ENCODE assay signal across 12 cellular contexts in genomic region chr16:30797670-30798309, GRCh38. TPM values are rescaled to one million over a fixed set of nuclear protein-coding genes. Genes with fewer than 3 reads are reported as not detected.
DNase-seq lines count a peak whose midpoint lies in the region; ATAC-seq, FAIRE-seq and TF ChIP-seq lines count a peak whose summit lies in the region.
"Had no signal": no experiment of that assay in that cellular context is flagged by ENCODE, and none has a peak within 500 bp of the region (broad histone marks: within the 10 kb centered on the region; RNA-seq: fewer than 3 reads in every experiment).

No MANE protein-coding gene starts in this region.

- H4K20me1 ChIP-seq in K562 (replicated peaks; ENCODE audit: control insufficient read depth, insufficient read depth, low read length) = no peaks in the 10 kb centered on the region
- H4K20me1 ChIP-seq: BLaER1 had no signal

- FAIRE-seq in K562 (lab: Jason Lieb, UNC) = peak; percentile 80

- no peaks in the 10 kb centered on the region for H3K9me1 ChIP-seq in K562 (ENCODE audit: control insufficient read depth, insufficient read depth, low read length)

- no peak for DNase-seq in AG04450 (ENCODE audit: low read depth, low spot score)
- no peak for DNase-seq in HFF-Myc (ENCODE audit: extremely low read depth, low read depth)
- DNase-seq in K562 (ENCODE audit: extremely low read depth in 1 of 4, low spot score in 3 of 4) = peak in 2 of 4 experiments; percentile 28 to 52
- DNase-seq in LoVo (ENCODE audit: low spot score) = no peak
- DNase-seq in activated gamma-delta T cell (lab: John Stamatoyannopoulos, UW) = no peak
- DNase-seq: colonic mucosa, foreskin melanocyte, spleen, T-helper 17 cell, uterus had no signal

- BruUV-seq in K562 (replicated peaks; lab: Mats Ljungman, UMichigan) = no TSS peak

- peaks cover 0 to 10% of the 10 kb centered on the region in 2 experiments; a peak in 3 of 5 replicates for H3K4me1 ChIP-seq in K562 (replicated peaks in 1 of 2; ENCODE audit: control insufficient read depth in 2 of 2, insufficient read depth in 2 of 2, low read length in 2 of 2)
- H3K4me1 ChIP-seq: BLaER1, colonic mucosa, spleen, uterus had no signal

- POLR2A ChIA-PET in AG04450 (lab: Yijun Ruan, JAX) (interaction anchor here (1.4 kb wide), 1 partner anchor 11 kb away, joined by 3 read pairs; the partner anchor contains the start of gene ZNF629), K562 (lab: Yijun Ruan, JAX) (interaction anchor here (0.6 kb wide), 2 partner anchors 11 to 102 kb away, joined by 3 read pairs; no protein-coding TSS in a partner anchor)

- WGBS in K562 (ENCODE audit: insufficient coverage, low coverage, missing lambda C conversion rate) = 32% methylated on average over 8 of the region's 8 CpGs

- H3K9ac ChIP-seq in K562 (ENCODE audit: insufficient read depth in 1 of 2, low read depth in 2 of 2, low read length in 2 of 2) = no peak overlapping the region
- H3K9ac ChIP-seq: BLaER1 had no signal

- peak; percentile 91 for ATAC-seq in K562
- no peak for ATAC-seq in GM18909 (IDR thresholded peaks at IDR 0.05; ENCODE audit: poor library complexity, unreplicated experiment)
- ATAC-seq: T-helper 17 cell had no signal

- peak overlapping the region; percentile 52; the same call in 1 of the 2 replicates for H2AFZ ChIP-seq in K562 (ENCODE audit: low read depth, low read length)

- intact Hi-C loops in K562 (cut with micrococcal nuclease) = no loop called here

- H3K4me3 ChIP-seq in AG04450 (ENCODE audit: low read depth, low read length) (no peak overlapping the region), HFF-Myc (replicated peaks; ENCODE audit: low read depth, low read length) (no peak overlapping the region), K562 (no peak overlapping the region)
- H3K4me3 ChIP-seq: BLaER1, colonic mucosa, spleen, uterus had no signal

- H3K36me3 ChIP-seq in K562 (ENCODE audit: control insufficient read depth, insufficient read depth, low read length) = no peaks in the 10 kb centered on the region
- H3K36me3 ChIP-seq: BLaER1, colonic mucosa, spleen, uterus had no signal

- H3K4me2 ChIP-seq in K562 (ENCODE audit: insufficient read depth, low read length) = no peak overlapping the region; the same call in 1 of the 2 replicates
- H3K4me2 ChIP-seq: BLaER1 had no signal

- TF ChIP-seq RAD21 in K562 (CRISPR knock-in tag; conservative IDR thresholded peaks at IDR 0.05 in 1 of 2, IDR thresholded peaks at IDR 0.05 in 1 of 2) = peak in 1 of 2 experiments; percentile 39; a peak in 2 of 4 replicates

- CTCF ChIA-PET in AG04450 (lab: Charles Lee) (no interaction called here), K562 (lab: Yijun Ruan, JAX; ENCODE audit: low intra/inter-chr PET ratio) (no interaction called here)

- no peaks in the 10 kb centered on the region for H3K79me2 ChIP-seq in K562 (ENCODE audit: control insufficient read depth, insufficient read depth, low read length)

- H3K27ac ChIP-seq in AG04450 (ENCODE audit: low read depth, low read length) (no peak overlapping the region), K562 (ENCODE audit: extremely low read depth, low read depth, low read length) (no peak overlapping the region)
- H3K27ac ChIP-seq: BLaER1, colonic mucosa, spleen, uterus had no signal

- no peak for TF ChIP-seq EP300 in K562 (IDR thresholded peaks at IDR 0.05; ENCODE audit: low read length)

- no peak for TF ChIP-seq POLR2A in K562 (conservative IDR thresholded peaks at IDR 0.05)

- H3K27me3 ChIP-seq in AG04450 (ENCODE audit: control insufficient read depth, insufficient read depth, low read length) = peaks cover 5% of the 10 kb centered on the region
- H3K27me3 ChIP-seq in K562 (ENCODE audit: control insufficient read depth in 2 of 2, insufficient read depth in 2 of 2, low read length in 2 of 2) = no peaks in the 10 kb centered on the region
- H3K27me3 ChIP-seq: BLaER1, colonic mucosa, spleen, uterus had no signal

- in situ Hi-C loops in K562 (cut with MboI) = no loop called here

- peak; percentile 19; the same call in 1 of the 2 replicates for TF ChIP-seq CTCF in AG04450 (IDR thresholded peaks at IDR 0.05; ENCODE audit: low read depth, low read length)
- peak; percentile 6 for TF ChIP-seq CTCF in HFF-Myc (IDR thresholded peaks at IDR 0.05; ENCODE audit: low read depth, low read length, missing control alignments)
- peak; percentile 44 to 61 (median 46) for TF ChIP-seq CTCF in K562 (IDR thresholded peaks at IDR 0.05 in 2 of 3, conservative IDR thresholded peaks at IDR 0.05 in 1 of 3; ENCODE audit: insufficient read depth in 2 of 3, low read depth in 1 of 3, low read length in 3 of 3)

- H3K9me3 ChIP-seq in AG04450 (ENCODE audit: control insufficient read depth, insufficient read depth, low read length) = no peaks in the 10 kb centered on the region
- H3K9me3 ChIP-seq in K562 (replicated peaks; ENCODE audit: control insufficient read depth, insufficient read depth, low read depth, low read length) = no peaks in the 10 kb centered on the region
- H3K9me3 ChIP-seq: BLaER1, colonic mucosa, spleen, uterus had no signal

RNA-seq across cellular contexts. Expression of gene ZNF629, which starts 10.8 kb away (rescaled TPM):
- polyA plus RNA-seq in AG04450 (2011; rRNA removed) (5.1 and 8.0 TPM in 2 replicates), K562 (2011; rRNA removed) (2.6 and 4.4 TPM in 2 replicates), K562 (2014; fragmentation: Illumina TruSeq; extraction: Trizol) (11.6 and 12.4 TPM in 2 replicates), K562 (2014; fragmentation: Nextera tagmentation; extraction: Ambion mirVana) (under 1 TPM; 0.44 to 0.66 TPM), K562 (2014; rRNA removed) (6.1 and 7.4 TPM in 2 replicates)
- polyA minus RNA-seq in AG04450 (2011; rRNA and poly(A)+ RNA removed) = 9.5 and 9.9 TPM in 2 replicates
- total RNA-seq in K562 (2011; cell fraction: chromatin; rRNA removed; ENCODE audit: low replicate concordance) = 6.8 and 16.5 TPM in 2 replicates
- total RNA-seq in K562 (2011; cell fraction: nucleolus; rRNA removed) = 8.6 and 11.3 TPM in 2 replicates
- 6.7 and 7.3 TPM in 2 replicates for total RNA-seq in K562 (2011; cell fraction: nucleoplasm; rRNA removed)
- total RNA-seq in K562 (2014; rRNA removed) (13.8 and 14.9 TPM in 2 replicates), K562 (2014; rRNA removed; fragmentation: Illumina TruSeq; extraction: Trizol) (6.7 and 7.3 TPM in 2 replicates), K562 (2015; rRNA removed; fragmentation: Illumina TruSeq; extraction: Trizol) (9.2 and 10.0 TPM in 2 replicates), K562 (2021) (16.5 and 18.8 TPM in 2 replicates)
- 4.0 and 5.6 TPM in 2 replicates for polyA plus RNA-seq in K562 (2011; cell fraction: cytosol; rRNA removed)
- polyA plus RNA-seq in K562 (2011; cell fraction: nucleus; rRNA removed) = 7.1 and 10.9 TPM in 2 replicates
- polyA plus RNA-seq in K562 (2012) = 12.0 and 13.0 TPM in 2 replicates
- polyA minus RNA-seq in K562 (2011; rRNA and poly(A)+ RNA removed) = 4.2 and 5.3 TPM in 2 replicates
- 9.2 and 9.8 TPM in 2 replicates for polyA minus RNA-seq in K562 (2011; cell fraction: cytosol; rRNA and poly(A)+ RNA removed)
- polyA minus RNA-seq in K562 (2011; cell fraction: nucleus; rRNA and poly(A)+ RNA removed) = 8.3 and 11.2 TPM in 2 replicates

RNA-seq across cellular contexts. Expression of gene RNF40, which starts 35.7 kb away (rescaled TPM):
- polyA plus RNA-seq in AG04450 (2011; rRNA removed) (66.8 and 75.5 TPM in 2 replicates), K562 (2011; rRNA removed) (91.7 and 97.8 TPM in 2 replicates), K562 (2014; fragmentation: Illumina TruSeq; extraction: Trizol) (107 and 115 TPM in 2 replicates), K562 (2014; fragmentation: Nextera tagmentation; extraction: Ambion mirVana) (1 to 10 TPM; 6.2 to 9.1 TPM), K562 (2014; rRNA removed) (68.2 and 75.6 TPM in 2 replicates)
- polyA minus RNA-seq in AG04450 (2011; rRNA and poly(A)+ RNA removed) = 108 and 117 TPM in 2 replicates
- total RNA-seq in K562 (2011; cell fraction: chromatin; rRNA removed; ENCODE audit: low replicate concordance) = 149 and 268 TPM in 2 replicates
- total RNA-seq in K562 (2011; cell fraction: nucleolus; rRNA removed) = 112 and 115 TPM in 2 replicates
- 105 and 116 TPM in 2 replicates for total RNA-seq in K562 (2011; cell fraction: nucleoplasm; rRNA removed)
- total RNA-seq in K562 (2014; rRNA removed) (81.9 and 95.6 TPM in 2 replicates), K562 (2014; rRNA removed; fragmentation: Illumina TruSeq; extraction: Trizol) (73.7 and 81.5 TPM in 2 replicates), K562 (2015; rRNA removed; fragmentation: Illumina TruSeq; extraction: Trizol) (76.4 and 82.9 TPM in 2 replicates), K562 (2021) (124 and 129 TPM in 2 replicates)
- polyA plus RNA-seq in K562 (2011; cell fraction: cytosol; rRNA removed) = 60.8 and 77.4 TPM in 2 replicates
- 137 and 170 TPM in 2 replicates for polyA plus RNA-seq in K562 (2011; cell fraction: nucleus; rRNA removed)
- 78.5 and 80.4 TPM in 2 replicates for polyA plus RNA-seq in K562 (2012)
- polyA minus RNA-seq in K562 (2011; rRNA and poly(A)+ RNA removed) = 89.9 and 91.7 TPM in 2 replicates
- 61.7 and 77.1 TPM in 2 replicates for polyA minus RNA-seq in K562 (2011; cell fraction: cytosol; rRNA and poly(A)+ RNA removed)
- 39.2 and 51.2 TPM in 2 replicates for polyA minus RNA-seq in K562 (2011; cell fraction: nucleus; rRNA and poly(A)+ RNA removed)

RNA-seq across cellular contexts. Expression of gene CFAP119, which starts 35.9 kb away (rescaled TPM):
- polyA plus RNA-seq in AG04450 (2011; rRNA removed) (2.6 and 3.1 TPM in 2 replicates), K562 (2011; rRNA removed) (13.5 and 16.3 TPM in 2 replicates), K562 (2014; fragmentation: Illumina TruSeq; extraction: Trizol) (9.0 and 9.6 TPM in 2 replicates), K562 (2014; fragmentation: Nextera tagmentation; extraction: Ambion mirVana) (1 to 10 TPM; 5.5 to 6.2 TPM), K562 (2014; rRNA removed) (33.7 and 38.2 TPM in 2 replicates)
- polyA minus RNA-seq in AG04450 (2011; rRNA and poly(A)+ RNA removed) = 1.9 and 3.6 TPM in 2 replicates
- 23.0 and 52.3 TPM in 2 replicates for total RNA-seq in K562 (2011; cell fraction: chromatin; rRNA removed; ENCODE audit: low replicate concordance)
- 44.0 and 46.5 TPM in 2 replicates for total RNA-seq in K562 (2011; cell fraction: nucleolus; rRNA removed)
- 24.7 and 39.0 TPM in 2 replicates for total RNA-seq in K562 (2011; cell fraction: nucleoplasm; rRNA removed)
- total RNA-seq in K562 (2014; rRNA removed) (16.1 and 18.5 TPM in 2 replicates), K562 (2014; rRNA removed; fragmentation: Illumina TruSeq; extraction: Trizol) (4.2 and 6.1 TPM in 2 replicates), K562 (2015; rRNA removed; fragmentation: Illumina TruSeq; extraction: Trizol) (7.0 and 7.4 TPM in 2 replicates), K562 (2021) (18.4 and 20.0 TPM in 2 replicates)
- 10.6 and 19.6 TPM in 2 replicates for polyA plus RNA-seq in K562 (2011; cell fraction: cytosol; rRNA removed)
- polyA plus RNA-seq in K562 (2011; cell fraction: nucleus; rRNA removed) = 107 and 225 TPM in 2 replicates
- 14.9 and 20.9 TPM in 2 replicates for polyA plus RNA-seq in K562 (2012)
- polyA minus RNA-seq in K562 (2011; rRNA and poly(A)+ RNA removed) = 1.2 and 2.5 TPM in 2 replicates
- 3.8 and 4.2 TPM in 2 replicates for polyA minus RNA-seq in K562 (2011; cell fraction: cytosol; rRNA and poly(A)+ RNA removed)
- polyA minus RNA-seq in K562 (2011; cell fraction: nucleus; rRNA and poly(A)+ RNA removed) = 16.9 and 21.3 TPM in 2 replicates

RNA-seq across cellular contexts. Expression of gene PHKG2, which starts 49.6 kb away (rescaled TPM):
- 21.7 and 26.0 TPM in 2 replicates for polyA plus RNA-seq in AG04450 (2011; rRNA removed)
- polyA minus RNA-seq in AG04450 (2011; rRNA and poly(A)+ RNA removed) = 18.6 and 28.5 TPM in 2 replicates
- total RNA-seq in K562 (2011; cell fraction: chromatin; rRNA removed; ENCODE audit: low replicate concordance) = 128 and 290 TPM in 2 replicates
- total RNA-seq in K562 (2011; cell fraction: nucleolus; rRNA removed) = 161 and 163 TPM in 2 replicates
- total RNA-seq in K562 (2011; cell fraction: nucleoplasm; rRNA removed) = 157 and 194 TPM in 2 replicates
- 30.7 and 45.9 TPM in 2 replicates for total RNA-seq in K562 (2014; rRNA removed)
- 18.3 and 21.2 TPM in 2 replicates for total RNA-seq in K562 (2014; rRNA removed; fragmentation: Illumina TruSeq; extraction: Trizol)
- total RNA-seq in K562 (2015; rRNA removed; fragmentation: Illumina TruSeq; extraction: Trizol) = 23.9 and 25.2 TPM in 2 replicates
- 39.7 and 40.7 TPM in 2 replicates for total RNA-seq in K562 (2021)
- 44.1 and 54.4 TPM in 2 replicates for polyA plus RNA-seq in K562 (2011; rRNA removed)
- 44.6 and 56.8 TPM in 2 replicates for polyA plus RNA-seq in K562 (2011; cell fraction: cytosol; rRNA removed)
- polyA plus RNA-seq in K562 (2011; cell fraction: nucleus; rRNA removed) = 182 and 233 TPM in 2 replicates
- polyA plus RNA-seq in K562 (2012) = 30.6 and 41.6 TPM in 2 replicates
- polyA plus RNA-seq in K562 (2014; fragmentation: Illumina TruSeq; extraction: Trizol) = 39.2 and 41.0 TPM in 2 replicates
- 10 to 100 TPM in 1 of 2 experiments, 1 to 10 TPM in 1; 5.8 to 14.1 TPM for polyA plus RNA-seq in K562 (2014; fragmentation: Nextera tagmentation; extraction: Ambion mirVana)
- polyA plus RNA-seq in K562 (2014; rRNA removed) = 50.4 and 54.2 TPM in 2 replicates
- polyA minus RNA-seq in K562 (2011; rRNA and poly(A)+ RNA removed) = 19.6 and 26.2 TPM in 2 replicates
- 14.9 and 17.4 TPM in 2 replicates for polyA minus RNA-seq in K562 (2011; cell fraction: cytosol; rRNA and poly(A)+ RNA removed)
- 36.2 and 39.6 TPM in 2 replicates for polyA minus RNA-seq in K562 (2011; cell fraction: nucleus; rRNA and poly(A)+ RNA removed)
